ENCODE assay signal across 11 cellular contexts in genomic region chr14:68148763-68149162, GRCh38.
DNase-seq lines count a peak whose midpoint lies in the region; ATAC-seq and TF ChIP-seq lines count a peak whose summit lies in the region.
"Had no signal": no experiment of that assay in that cellular context is flagged by ENCODE, and none has a peak within 500 bp of the region (broad histone marks: within the 10 kb centered on the region; RNA-seq: fewer than 3 reads in every experiment).

No MANE protein-coding gene starts in this region.

- no peak overlapping the region for H4K8ac ChIP-seq in IMR-90 (ENCODE audit: low read depth in 2 of 2, low read length in 2 of 2)

- no peak overlapping the region for H3K56ac ChIP-seq in IMR-90 (ENCODE audit: extremely low read depth, insufficient read depth, low read length)

- no peak overlapping the region for H2AK9ac ChIP-seq in IMR-90 (replicated peaks; ENCODE audit: low read depth, low read length, poor library complexity)

- H3K4me3 ChIP-seq in GM23248 (no peak overlapping the region), IMR-90 (ENCODE audit: insufficient read depth, low read depth, low read length) (no peak overlapping the region), breast epithelium (no peak overlapping the region), sigmoid colon (no peak overlapping the region)

- in situ Hi-C loops in GM23248 (cut with MboI) (no loop called here), IMR-90 (cut with MboI; ENCODE audit: low sequenced_read_pairs) (loop anchor here (5.0 kb wide), 1 partner anchor 84 kb away; no protein-coding TSS in a partner anchor)

- no peak for ATAC-seq in IMR-90 (ENCODE audit: low read depth)
- no peak for ATAC-seq in HG02852 (IDR thresholded peaks at IDR 0.05; ENCODE audit: unreplicated experiment)
- ATAC-seq: CD8-positive, alpha-beta T cell had no signal

- 0 out of 4 replicates have a peak, but pooled peaks cover 0 to 7% of the 10 kb centered on the region in 2 experiments for H3K79me1 ChIP-seq in IMR-90 (ENCODE audit: low read depth in 1 of 2, low read length in 2 of 2)

- peaks cover 43% of the 10 kb centered on the region for H3K4me1 ChIP-seq in GM23248 (ENCODE audit: insufficient read depth)
- H3K4me1 ChIP-seq in IMR-90 (ENCODE audit: control insufficient read depth, insufficient read depth, low read length): peaks cover 10% of the 10 kb centered on the region
- H3K4me1 ChIP-seq in breast epithelium: peaks cover 0 to 17% of the 10 kb centered on the region in 2 donors
- peaks cover 0 to 43% (median 36%) of the 10 kb centered on the region in 4 donors for H3K4me1 ChIP-seq in sigmoid colon

- no peak for TF ChIP-seq RAD21 in IMR-90 (IDR thresholded peaks at IDR 0.05; ENCODE audit: low read length)

- H3K27ac ChIP-seq in GM23248: 0 out of 2 replicates have a peak overlapping the region, but pooled peaks have one; percentile 3
- no peak overlapping the region for H3K27ac ChIP-seq in IMR-90 (ENCODE audit: insufficient read depth, low read length)
- H3K27ac ChIP-seq in breast epithelium: peak overlapping the region; percentile 68 to 89
- H3K27ac ChIP-seq in sigmoid colon: peak overlapping the region in 3 of 4 donors; percentile 86 to 92 (median 90)

- H3K9me2 ChIP-seq in GM23248 (ENCODE audit: insufficient read depth): no peaks in the 10 kb centered on the region

- no peak overlapping the region for H2BK20ac ChIP-seq in IMR-90 (ENCODE audit: low read depth, low read length)

- POLR2A ChIA-PET in IMR-90 (lab: Charles Lee; ENCODE audit: unreplicated experiment): no interaction called here

- no peak overlapping the region for H3K14ac ChIP-seq in IMR-90 (replicated peaks; ENCODE audit: low read depth, low read length)

- no peaks in the 10 kb centered on the region for H4K20me1 ChIP-seq in GM23248 (ENCODE audit: insufficient read depth)
- H4K20me1 ChIP-seq in IMR-90 (ENCODE audit: insufficient read depth, low read length): no peaks in the 10 kb centered on the region

- CTCF ChIA-PET in IMR-90 (lab: Yijun Ruan, JAX): no interaction called here

- no peak overlapping the region for H3K23ac ChIP-seq in IMR-90 (ENCODE audit: low read depth, low read length)

- no peak overlapping the region for H2BK120ac ChIP-seq in IMR-90 (ENCODE audit: low read depth, low read length)

- intact Hi-C loops in IMR-90 (cut with micrococcal nuclease) (loop anchor here (2.0 to 10.0 kb wide), 4 partner anchors 18 to 646 kb away; partner anchors contain the start of gene ZFP36L1), breast epithelium (cut with DNase I; ENCODE audit: low total_unique reads) (loop anchor here (10.0 kb wide), 1 partner anchor 826 kb away; the partner anchor contains the start of gene ACTN1), sigmoid colon (cut with DNase I) (loop anchor here (10.0 kb wide), 1 partner anchor 246 kb away; no protein-coding TSS in a partner anchor)

- H2BK15ac ChIP-seq in IMR-90 (ENCODE audit: low read depth, low read length): no peak overlapping the region; the same call in 2 of the 3 replicates

- no peaks in the 10 kb centered on the region for H3K79me2 ChIP-seq in GM23248 (ENCODE audit: insufficient read depth)

- H3K9me1 ChIP-seq in IMR-90 (ENCODE audit: insufficient read depth, low read length): peaks cover 7% of the 10 kb centered on the region; the same call in 1 of the 2 replicates

- DNase-seq in GM23248: no peak
- no peak for DNase-seq in IMR-90
- no peak for DNase-seq in breast epithelium (ENCODE audit: low spot score in 2 of 2)
- no peak for DNase-seq in sigmoid colon
- DNase-seq in NCI-H510A treated with DMSO at 0.1 percent for 48 hours (lab: John Stamatoyannopoulos, UW): no peak
- DNase-seq in NCI-H2081 (lab: John Stamatoyannopoulos, UW): no peak
- DNase-seq: CD8-positive, alpha-beta T cell; COR-L47; DMS153; DMS79 treated with DMSO at 0.1 percent for 48 hours had no signal

- H3K4ac ChIP-seq in IMR-90 (ENCODE audit: low read depth, low read length): no peak overlapping the region

- H4K91ac ChIP-seq in IMR-90 (ENCODE audit: insufficient read depth, low read depth, low read length): no peak overlapping the region

- no peaks in the 10 kb centered on the region for H3K27me3 ChIP-seq in GM23248 (replicated peaks; ENCODE audit: insufficient read depth)
- H3K27me3 ChIP-seq in IMR-90 (ENCODE audit: control insufficient read depth, insufficient read depth, low read length): no peaks in the 10 kb centered on the region
- no peaks in the 10 kb centered on the region for H3K27me3 ChIP-seq in breast epithelium
- H3K27me3 ChIP-seq in sigmoid colon: no peaks in the 10 kb centered on the region

- H2BK5ac ChIP-seq in IMR-90 (ENCODE audit: low read depth, low read length, poor library complexity, severe bottlenecking): no peak overlapping the region

- no peak overlapping the region for H3K9ac ChIP-seq in GM23248
- no peak overlapping the region for H3K9ac ChIP-seq in IMR-90 (ENCODE audit: low read depth, low read length)

- H2AFZ ChIP-seq in GM23248 (no peak overlapping the region), IMR-90 (replicated peaks; ENCODE audit: low read length, poor library complexity) (no peak overlapping the region)

- H3K9me3 ChIP-seq in GM23248 (ENCODE audit: low read depth) (no peaks in the 10 kb centered on the region), IMR-90 (ENCODE audit: control insufficient read depth, insufficient read depth, low read length) (no peaks in the 10 kb centered on the region; the same call in 1 of the 2 replicates), breast epithelium (peaks cover 0 to 7% of the 10 kb centered on the region in 2 donors), sigmoid colon (no peaks in the 10 kb centered on the region)

- peak overlapping the region; percentile 5; the same call in 1 of the 2 replicates for H3K18ac ChIP-seq in IMR-90 (ENCODE audit: low read depth, low read length)

- TF ChIP-seq POLR2A in IMR-90 (IDR thresholded peaks at IDR 0.05; ENCODE audit: low read depth, low read length) (no peak), breast epithelium (IDR thresholded peaks at IDR 0.05) (no peak), sigmoid colon (IDR thresholded peaks at IDR 0.05) (no peak)

- H3F3A ChIP-seq in GM23248 (ENCODE audit: insufficient read depth): peaks cover 51% of the 10 kb centered on the region

- TF ChIP-seq EP300 in sigmoid colon (IDR thresholded peaks at IDR 0.05): no peak

- H3K36me3 ChIP-seq in GM23248 (ENCODE audit: low read depth) (no peaks in the 10 kb centered on the region), IMR-90 (ENCODE audit: control insufficient read depth, insufficient read depth, low read length) (no peaks in the 10 kb centered on the region), breast epithelium (no peaks in the 10 kb centered on the region), sigmoid colon (no peaks in the 10 kb centered on the region)

- dilution Hi-C loops in IMR-90 (cut with HindIII; ENCODE audit: low sequenced_read_pairs, unreplicated experiment): no loop called here

- H3K4me2 ChIP-seq in GM23248 (ENCODE audit: unreplicated experiment): no peak overlapping the region
- no peak overlapping the region for H3K4me2 ChIP-seq in IMR-90 (ENCODE audit: low read depth, low read length)

- H4K5ac ChIP-seq in IMR-90 (ENCODE audit: low read depth, low read length): no peak overlapping the region

- no TSS peak for BruUV-seq in IMR-90 (replicated peaks; lab: Mats Ljungman, UMichigan)

- TF ChIP-seq CTCF in IMR-90 (conservative IDR thresholded peaks at IDR 0.05; ENCODE audit: low read depth, low read length) (no peak), breast epithelium (IDR thresholded peaks at IDR 0.05) (no peak), sigmoid colon (IDR thresholded peaks at IDR 0.05) (no peak)

- no peak overlapping the region; the same call in 1 of the 2 replicates for H2AK5ac ChIP-seq in IMR-90 (ENCODE audit: low read depth, low read length)

TF ChIP-seq in IMR-90, 13 proteins besides CTCF, POLR2A, EP300 and RAD21:
- TF ChIP-seq FOS (IDR thresholded peaks at IDR 0.05; ENCODE audit: low read depth, low read length) (no peak), BHLHE40 (IDR thresholded peaks at IDR 0.05; ENCODE audit: low read depth, low read length) (no peak), CEBPB (IDR thresholded peaks at IDR 0.05; ENCODE audit: low read depth, low read length) (no peak), MAZ (IDR thresholded peaks at IDR 0.05; ENCODE audit: borderline replicate concordance, low read depth, low read length) (no peak), CHD1 (IDR thresholded peaks at IDR 0.05; ENCODE audit: low read depth, low read length) (no peak), RCOR1 (IDR thresholded peaks at IDR 0.05; ENCODE audit: insufficient replicate concordance, low read length) (no peak), SMC3 (IDR thresholded peaks at IDR 0.05; ENCODE audit: low read depth, low read length) (no peak), MAFK (IDR thresholded peaks at IDR 0.05; ENCODE audit: low read depth, low read length) (no peak), USF2 (IDR thresholded peaks at IDR 0.05; ENCODE audit: low read depth, low read length) (no peak), RFX5 (IDR thresholded peaks at IDR 0.05; ENCODE audit: low read depth, low read length) (no peak), MXI1 (IDR thresholded peaks at IDR 0.05; ENCODE audit: borderline replicate concordance, low read depth, low read length) (no peak), NFE2L2 (IDR thresholded peaks at IDR 0.05; ENCODE audit: low read depth, low read length) (no peak), ELK1 (IDR thresholded peaks at IDR 0.05; ENCODE audit: borderline replicate concordance, low read depth, low read length) (no peak)
